Comparison of ENCODE assay signal across 11 cellular contexts in the genomic region with DNA sequence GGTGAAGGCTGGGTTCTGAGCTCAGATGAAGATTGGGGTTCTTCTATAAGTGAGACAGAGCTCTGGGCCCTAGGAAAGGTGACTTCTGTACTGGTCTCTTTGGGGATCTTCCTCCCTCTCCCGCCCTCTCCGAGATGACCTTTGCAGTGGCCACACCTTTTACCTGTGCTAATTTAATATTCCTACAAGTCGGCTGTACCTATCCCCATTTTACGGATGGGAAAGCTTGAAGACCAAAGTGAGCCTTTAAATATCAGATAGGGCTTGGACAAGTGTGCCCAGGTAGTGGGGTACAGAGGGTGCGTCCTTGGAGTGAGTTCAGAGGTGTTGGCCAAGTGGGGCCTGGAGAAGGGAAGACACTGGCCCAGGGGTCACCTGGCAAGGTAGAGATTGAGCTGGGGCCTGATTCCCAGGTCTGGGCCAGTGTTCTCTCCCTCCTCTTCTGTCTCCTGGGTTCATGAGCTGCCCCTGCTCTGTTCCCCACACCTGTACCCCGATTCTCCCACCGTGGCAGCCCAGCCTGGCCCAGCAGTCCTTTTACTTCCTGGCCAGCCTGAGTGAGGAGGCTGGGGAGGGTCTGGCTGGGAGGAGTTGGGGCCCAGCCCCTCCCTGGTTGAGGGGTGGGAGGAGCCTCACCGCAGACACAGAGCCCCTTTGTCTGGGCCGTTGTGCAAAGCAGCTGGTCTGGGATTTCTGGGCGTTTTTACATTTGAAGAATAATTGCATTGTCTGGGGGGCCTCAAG. TPM values are rescaled to one million over a fixed set of nuclear protein-coding genes. Genes with fewer than 3 reads are reported as not detected.
DNase-seq lines count a peak whose midpoint lies in the region; ATAC-seq and TF ChIP-seq lines count a peak whose summit lies in the region.
"Had no signal": no experiment of that assay in that cellular context is flagged by ENCODE, and none has a peak within 500 bp of the region (broad histone marks: within the 10 kb centered on the region; RNA-seq: fewer than 3 reads in every experiment).

No MANE protein-coding gene starts in this region.

- H3F3A ChIP-seq in SK-N-SH (replicated peaks; ENCODE audit: insufficient read depth), result peaks cover 9% of the 10 kb centered on the region

- H3K4me3 ChIP-seq in SK-N-SH (ENCODE audit: low read depth in 2 of 2, low read length in 1 of 2) (no peak overlapping the region), prostate gland (no peak overlapping the region)
- H3K4me3 ChIP-seq: vagina had no signal

- H3K27ac Mint-ChIP-seq in WTC11, result no peak overlapping the region

- intact Hi-C loops in prostate gland (cut with DNase I), result no loop called here

- H3K27me3 Mint-ChIP-seq in WTC11 (ENCODE audit: low read depth), result no peaks in the 10 kb centered on the region; the same call in 1 of the 2 replicates

- TF ChIP-seq RAD21 in SK-N-SH (IDR thresholded peaks at IDR 0.05; ENCODE audit: low read length), result no peak

- peaks cover 53% of the 10 kb centered on the region for H3K4me1 Mint-ChIP-seq in WTC11

- no peak for TF ChIP-seq EP300 in SK-N-SH (IDR thresholded peaks at IDR 0.05; ENCODE audit: borderline replicate concordance in 1 of 2, low read depth in 1 of 2, low read length in 1 of 2)

- H3K27ac ChIP-seq in SK-N-SH (ENCODE audit: low read depth in 2 of 2, low read length in 1 of 2), result no peak overlapping the region
- H3K27ac ChIP-seq in substantia nigra (ENCODE audit: low read depth, low read length, poor library complexity, severe bottlenecking), result peak overlapping the region; percentile 91
- no peak overlapping the region for H3K27ac ChIP-seq in prostate gland
- H3K27ac ChIP-seq: vagina had no signal

- TF ChIP-seq POLR2A in prostate gland (IDR thresholded peaks at IDR 0.05), result no peak

- H2AFZ ChIP-seq in SK-N-SH (ENCODE audit: low read depth), result no peak overlapping the region

- H3K36me3 ChIP-seq in SK-N-SH (replicated peaks in 1 of 2; ENCODE audit: control insufficient read depth in 1 of 2, insufficient read depth in 2 of 2, low read length in 1 of 2) (no peaks in the 10 kb centered on the region), prostate gland (no peaks in the 10 kb centered on the region)
- H3K36me3 ChIP-seq: vagina had no signal

- POLR2A ChIA-PET in SK-N-SH (lab: Yijun Ruan, JAX) (no interaction called here), WTC11 (lab: Charles Lee) (interaction anchor here (1.0 kb wide), 1 partner anchor 80 kb away, joined by 3 read pairs; no protein-coding TSS in a partner anchor)

- no peaks in the 10 kb centered on the region for H3K27me3 ChIP-seq in SK-N-SH (ENCODE audit: insufficient read depth)
- no peaks in the 10 kb centered on the region for H3K27me3 ChIP-seq in prostate gland (replicated peaks; ENCODE audit: insufficient read depth)
- H3K27me3 ChIP-seq: vagina had no signal

- DNase-seq in SK-N-SH, result peak; percentile 61
- DNase-seq in WTC11 (ENCODE audit: low spot score), result peak; percentile 48
- DNase-seq in islet precursor cell, result peak; percentile 92
- peak in 45 of 49 donors; percentile 30 to 92 (median 75) for DNase-seq in substantia nigra (lab: John Stamatoyannopoulos, UW)
- no peak for DNase-seq in prostate gland (ENCODE audit: low spot score)
- no peak for DNase-seq in omental fat pad (ENCODE audit: low spot score)
- no peak for DNase-seq in activated CD8-positive, alpha-beta memory T cell treated with anti-CD3 and anti-CD28 coated beads for 24 hours
- DNase-seq: naive thymus-derived CD8-positive, alpha-beta T cell; T-helper 1 cell had no signal

- CTCF ChIA-PET in SK-N-SH (lab: Yijun Ruan, JAX), result interaction anchor here (1.2 to 4.2 kb wide), 3 partner anchors 55 to 82 kb away, joined by 3 to 24 read pairs (median 5); no protein-coding TSS in a partner anchor
- CTCF ChIA-PET in WTC11 (lab: Charles Lee), result interaction anchor here (1.2 to 3.0 kb wide), 5 partner anchors 19 to 82 kb away, joined by 3 to 12 read pairs (median 4); no protein-coding TSS in a partner anchor

- ATAC-seq in SK-N-SH treated with all-trans-retinoic acid at 6 μM for 48 hours (no peak), WTC11 (peak; percentile 59), omental fat pad (ENCODE audit: low FRiP score) (no peak)
- ATAC-seq: naive thymus-derived CD8-positive, alpha-beta T cell had no signal

- H3K36me3 Mint-ChIP-seq in WTC11, result no peaks in the 10 kb centered on the region
- H3K36me3 Mint-ChIP-seq: naive thymus-derived CD8-positive, alpha-beta T cell had no signal

- no peak overlapping the region for H3K4me2 ChIP-seq in SK-N-SH

- no peaks in the 10 kb centered on the region for H3K9me2 ChIP-seq in SK-N-SH

- no peaks in the 10 kb centered on the region for H3K9me3 Mint-ChIP-seq in WTC11
- H3K9me3 Mint-ChIP-seq: naive thymus-derived CD8-positive, alpha-beta T cell had no signal

- no peak overlapping the region for H3K9ac ChIP-seq in SK-N-SH

- TF ChIP-seq CTCF in SK-N-SH (IDR thresholded peaks at IDR 0.05) (no peak), WTC11 (IDR thresholded peaks at IDR 0.05) (no peak), prostate gland (IDR thresholded peaks at IDR 0.05) (no peak), omental fat pad (IDR thresholded peaks at IDR 0.05) (no peak)

- 70% methylated on average over 10 of the region's 10 CpGs for WGBS in SK-N-SH (ENCODE audit: low lambda C conversion rate)
- 54% methylated on average over 10 of the region's 10 CpGs for whole genome bisulfite sequencing in prostate gland

- H3K9me3 ChIP-seq in SK-N-SH (no peaks in the 10 kb centered on the region), prostate gland (no peaks in the 10 kb centered on the region)
- H3K9me3 ChIP-seq: vagina had no signal

- H4K20me1 ChIP-seq in SK-N-SH (ENCODE audit: insufficient read depth), result peaks cover 38% of the 10 kb centered on the region

- H3K4me1 ChIP-seq in SK-N-SH (ENCODE audit: control insufficient read depth in 1 of 2, insufficient read depth in 2 of 2, low read depth in 1 of 2, low read length in 1 of 2), result peaks cover 10 to 18% of the 10 kb centered on the region in 2 experiments; a peak in 2 of 4 replicates
- H3K4me1 ChIP-seq in prostate gland (replicated peaks), result peaks cover 11% of the 10 kb centered on the region

- peak overlapping the region; percentile 33; the same call in 1 of the 2 replicates for H3K4me3 Mint-ChIP-seq in WTC11
- H3K4me3 Mint-ChIP-seq: naive thymus-derived CD8-positive, alpha-beta T cell had no signal

- peaks cover 63% of the 10 kb centered on the region for H3K79me2 ChIP-seq in SK-N-SH (ENCODE audit: insufficient read depth)

TF ChIP-seq in SK-N-SH, 30 proteins besides CTCF, POLR2A, EP300 and RAD21 (continues in another document):
- TF ChIP-seq TAF1 (IDR thresholded peaks at IDR 0.05; ENCODE audit: borderline replicate concordance, low read depth, low read length) (no peak), NRF1 (IDR thresholded peaks at IDR 0.05; ENCODE audit: low read depth, low read length) (no peak)

TF ChIP-seq in SK-N-SH treated with all-trans-retinoic acid at 6 μM for 48 hours, 23 proteins besides CTCF, POLR2A, EP300 and RAD21 (continues in another document):
- TF ChIP-seq TOX (CRISPR knock-in tag; IDR thresholded peaks at IDR 0.05; ENCODE audit: borderline replicate concordance), result no peak
- TF ChIP-seq, protein P1, sequence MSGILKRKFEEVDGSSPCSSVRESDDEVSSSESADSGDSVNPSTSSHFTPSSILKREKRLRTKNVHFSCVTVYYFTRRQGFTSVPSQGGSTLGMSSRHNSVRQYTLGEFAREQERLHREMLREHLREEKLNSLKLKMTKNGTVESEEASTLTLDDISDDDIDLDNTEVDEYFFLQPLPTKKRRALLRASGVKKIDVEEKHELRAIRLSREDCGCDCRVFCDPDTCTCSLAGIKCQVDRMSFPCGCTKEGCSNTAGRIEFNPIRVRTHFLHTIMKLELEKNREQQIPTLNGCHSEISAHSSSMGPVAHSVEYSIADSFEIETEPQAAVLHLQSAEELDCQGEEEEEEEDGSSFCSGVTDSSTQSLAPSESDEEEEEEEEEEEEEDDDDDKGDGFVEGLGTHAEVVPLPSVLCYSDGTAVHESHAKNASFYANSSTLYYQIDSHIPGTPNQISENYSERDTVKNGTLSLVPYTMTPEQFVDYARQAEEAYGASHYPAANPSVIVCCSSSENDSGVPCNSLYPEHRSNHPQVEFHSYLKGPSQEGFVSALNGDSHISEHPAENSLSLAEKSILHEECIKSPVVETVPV (CRISPR knock-in tag; IDR thresholded peaks at IDR 0.05), result no peak

TF ChIP-seq in WTC11, 78 proteins besides CTCF, POLR2A, EP300 and RAD21:
- TF ChIP-seq, protein P2, sequence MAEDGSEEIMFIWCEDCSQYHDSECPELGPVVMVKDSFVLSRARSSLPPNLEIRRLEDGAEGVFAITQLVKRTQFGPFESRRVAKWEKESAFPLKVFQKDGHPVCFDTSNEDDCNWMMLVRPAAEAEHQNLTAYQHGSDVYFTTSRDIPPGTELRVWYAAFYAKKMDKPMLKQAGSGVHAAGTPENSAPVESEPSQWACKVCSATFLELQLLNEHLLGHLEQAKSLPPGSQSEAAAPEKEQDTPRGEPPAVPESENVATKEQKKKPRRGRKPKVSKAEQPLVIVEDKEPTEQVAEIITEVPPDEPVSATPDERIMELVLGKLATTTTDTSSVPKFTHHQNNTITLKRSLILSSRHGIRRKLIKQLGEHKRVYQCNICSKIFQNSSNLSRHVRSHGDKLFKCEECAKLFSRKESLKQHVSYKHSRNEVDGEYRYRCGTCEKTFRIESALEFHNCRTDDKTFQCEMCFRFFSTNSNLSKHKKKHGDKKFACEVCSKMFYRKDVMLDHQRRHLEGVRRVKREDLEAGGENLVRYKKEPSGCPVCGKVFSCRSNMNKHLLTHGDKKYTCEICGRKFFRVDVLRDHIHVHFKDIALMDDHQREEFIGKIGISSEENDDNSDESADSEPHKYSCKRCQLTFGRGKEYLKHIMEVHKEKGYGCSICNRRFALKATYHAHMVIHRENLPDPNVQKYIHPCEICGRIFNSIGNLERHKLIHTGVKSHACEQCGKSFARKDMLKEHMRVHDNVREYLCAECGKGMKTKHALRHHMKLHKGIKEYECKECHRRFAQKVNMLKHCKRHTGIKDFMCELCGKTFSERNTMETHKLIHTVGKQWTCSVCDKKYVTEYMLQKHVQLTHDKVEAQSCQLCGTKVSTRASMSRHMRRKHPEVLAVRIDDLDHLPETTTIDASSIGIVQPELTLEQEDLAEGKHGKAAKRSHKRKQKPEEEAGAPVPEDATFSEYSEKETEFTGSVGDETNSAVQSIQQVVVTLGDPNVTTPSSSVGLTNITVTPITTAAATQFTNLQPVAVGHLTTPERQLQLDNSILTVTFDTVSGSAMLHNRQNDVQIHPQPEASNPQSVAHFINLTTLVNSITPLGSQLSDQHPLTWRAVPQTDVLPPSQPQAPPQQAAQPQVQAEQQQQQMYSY (CRISPR knock-in tag; IDR thresholded peaks at IDR 0.05), result no peak
- peak; percentile 20; the same call in 1 of the 2 replicates for TF ChIP-seq ZNF121 (CRISPR knock-in tag; IDR thresholded peaks at IDR 0.05)

RNA-seq across cellular contexts. Expression of a gene that starts 18.8 kb away (rescaled TPM):
- polyA plus RNA-seq in SK-N-SH (2012; rRNA removed), result 7.6 and 17.2 TPM in 2 replicates
- polyA plus RNA-seq in SK-N-SH (2012; cell fraction: cytosol; rRNA removed), result 8.3 and 10.4 TPM in 2 replicates
- 27.9 and 36.1 TPM in 2 replicates for polyA plus RNA-seq in SK-N-SH (2012; cell fraction: nucleus; rRNA removed)
- total RNA-seq in WTC11 (2021) (8.7 to 9.6 TPM (median 9.0 TPM) in 3 replicates), prostate gland (10 to 100 TPM; 22.7 to 26.6 TPM), omental fat pad (10 to 100 TPM in 2 of 4 donors, 1 to 10 TPM in 2; 5.0 to 81.2 (median 37.8) TPM)

Comparison
In these comparisons a context has a peak if more than half of its experiments do, and no peak if none do; other contexts are left out.
1. DNase-seq: peak in SK-N-SH (single experiment), WTC11 (single experiment), islet precursor cell (single experiment) and substantia nigra (45 of 49); none in prostate gland (single experiment), omental fat pad (single experiment) and activated CD8-positive, alpha-beta memory T cell treated with anti-CD3 and anti-CD28 coated beads for 24 hours (single experiment).